In the genomic region with DNA sequence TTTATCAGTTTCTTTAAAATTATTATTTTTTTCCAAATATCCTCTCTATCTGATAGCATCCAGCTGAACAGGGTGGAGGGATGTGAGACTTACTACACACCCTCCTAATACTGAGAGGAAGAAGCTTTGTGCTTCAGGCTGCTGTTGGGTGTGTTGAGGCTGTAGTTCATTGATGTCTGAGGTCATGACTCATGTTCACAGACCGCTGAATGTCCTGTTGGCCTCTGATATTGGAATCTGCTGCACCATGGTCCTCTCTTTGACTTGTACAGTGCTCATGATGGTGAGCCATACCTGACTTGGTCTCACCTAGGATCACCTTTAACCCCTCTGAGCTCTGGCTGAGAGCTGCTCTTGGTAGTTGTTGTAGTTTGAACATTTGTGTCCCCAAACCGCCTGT, we compare ENCODE assay signal across 21 cellular contexts.
DNase-seq lines count a peak whose midpoint lies in the region; ATAC-seq and TF ChIP-seq lines count a peak whose summit lies in the region.
"Had no signal": no experiment of that assay in that cellular context is flagged by ENCODE, and none has a peak within 500 bp of the region (broad histone marks: within the 10 kb centered on the region; RNA-seq: fewer than 3 reads in every experiment).

No MANE protein-coding gene starts in this region.

- CTCF ChIA-PET in HCT116 (lab: Charles Lee), result no interaction called here

- no peak for TF ChIP-seq RAD21 in HCT116 (IDR thresholded peaks at IDR 0.05; ENCODE audit: low read depth)

- H3K4me3 ChIP-seq in HCT116 (replicated peaks in 1 of 2; ENCODE audit: low read depth in 1 of 2, low read length in 2 of 2) (no peak overlapping the region), heart left ventricle (no peak overlapping the region), WERI-Rb-1 (ENCODE audit: low read depth, low read length) (no peak overlapping the region), tibial artery (no peak overlapping the region)
- H3K4me3 ChIP-seq: BLaER1 treated with 17β-estradiol and CSF1 and Interleukin-3, amounts not matched to agents 10 nM and 100 nM had no signal

- H3K4me1 ChIP-seq in HCT116 (ENCODE audit: control insufficient read depth in 1 of 2, insufficient read depth in 2 of 2, low read length in 2 of 2) (peaks cover 0 to 36% of the 10 kb centered on the region in 2 experiments; a peak in 2 of 4 replicates), foreskin keratinocyte (peaks cover 11% of the 10 kb centered on the region), heart left ventricle (no peaks in the 10 kb centered on the region), tibial artery (no peaks in the 10 kb centered on the region)

- H3K27ac ChIP-seq in HCT116 (ENCODE audit: low read depth, low read length), result no peak overlapping the region
- H3K27ac ChIP-seq in foreskin keratinocyte, result no peak overlapping the region
- H3K27ac ChIP-seq in heart left ventricle, result no peak overlapping the region
- H3K27ac ChIP-seq in WERI-Rb-1, result no peak overlapping the region
- no peak overlapping the region for H3K27ac ChIP-seq in tibial artery
- H3K27ac ChIP-seq: BLaER1 treated with 17β-estradiol and CSF1 and Interleukin-3, amounts not matched to agents 10 nM and 100 nM; KMS-11 had no signal

- WGBS in heart left ventricle, 4 donors, result 78 to 93% (median 87%) methylated on average over 2 of the region's 2 CpGs

- ATAC-seq in HCT116 (peak; percentile 69), foreskin keratinocyte (peak; percentile 32), heart left ventricle (no peak), HG03095 (IDR thresholded peaks at IDR 0.05; ENCODE audit: unreplicated experiment) (no peak)
- ATAC-seq: Right ventricle myocardium inferior, T-cell had no signal

- H3K9me3 ChIP-seq in HCT116 (ENCODE audit: control insufficient read depth in 1 of 2, insufficient read depth in 1 of 2, low read depth in 1 of 2, low read length in 2 of 2), result no peaks in the 10 kb centered on the region
- H3K9me3 ChIP-seq in heart left ventricle, result no peaks in the 10 kb centered on the region
- H3K9me3 ChIP-seq in WERI-Rb-1 (ENCODE audit: severe bottlenecking), result no peaks in the 10 kb centered on the region
- H3K9me3 ChIP-seq in tibial artery, result no peaks in the 10 kb centered on the region

- RAD21 ChIA-PET in HCT116 (lab: Charles Lee; ENCODE audit: low non-redundant PET in 1 of 2, low total read pairs in 2 of 2, uncharacterized antibody in 2 of 2, unreplicated experiment in 2 of 2), result no interaction called here

- no peaks in the 10 kb centered on the region for H3K9me2 ChIP-seq in HCT116 (ENCODE audit: insufficient read depth)

- H3K4me2 ChIP-seq in HCT116 (ENCODE audit: low read length), result peak overlapping the region; percentile 39
- H3K4me2 ChIP-seq: KMS-11 had no signal

- TF ChIP-seq CTCF in HCT116 (IDR thresholded peaks at IDR 0.05 in 2 of 3, conservative IDR thresholded peaks at IDR 0.05 in 1 of 3; ENCODE audit: borderline replicate concordance in 1 of 3, insufficient read depth in 1 of 3, low read depth in 2 of 3, low read length in 2 of 3), result no peak
- no peak for TF ChIP-seq CTCF in foreskin keratinocyte (conservative IDR thresholded peaks at IDR 0.05)
- TF ChIP-seq CTCF in heart left ventricle (IDR thresholded peaks at IDR 0.05), result no peak
- no peak for TF ChIP-seq CTCF in WERI-Rb-1 (IDR thresholded peaks at IDR 0.05; ENCODE audit: low read depth, low read length)
- no peak for TF ChIP-seq CTCF in tibial artery (IDR thresholded peaks at IDR 0.05)

- peak; percentile 13 for DNase-seq in AG08395 (ENCODE audit: low spot score)
- no peak for DNase-seq in HCT116 (ENCODE audit: low read depth, low spot score)
- DNase-seq in SW480 (ENCODE audit: low spot score), result peak; percentile 74
- DNase-seq in foreskin keratinocyte, result no peak
- DNase-seq in heart left ventricle, result no peak
- DNase-seq in WERI-Rb-1, result no peak
- DNase-seq in tibial artery, result no peak
- DNase-seq: CD8-positive, alpha-beta memory T cell; DMS79 treated with DMSO at 0.1 percent for 48 hours; GF-D8; H9; MV-4-11; NCI-H1417; NCI-H1930; NCI-H446; NCI-H774; T-cell had no signal

- POLR2A ChIA-PET in HCT116 (lab: Charles Lee), result no interaction called here

- no peaks in the 10 kb centered on the region for H3K36me3 ChIP-seq in HCT116 (ENCODE audit: control insufficient read depth in 1 of 2, insufficient read depth in 2 of 2, low read length in 2 of 2)
- no peaks in the 10 kb centered on the region for H3K36me3 ChIP-seq in heart left ventricle
- no peaks in the 10 kb centered on the region for H3K36me3 ChIP-seq in WERI-Rb-1
- no peaks in the 10 kb centered on the region for H3K36me3 ChIP-seq in tibial artery

- TF ChIP-seq POLR2A in HCT116 (IDR thresholded peaks at IDR 0.05; ENCODE audit: borderline replicate concordance, extremely low read depth, insufficient read depth, insufficient read length), result no peak
- no peak for TF ChIP-seq POLR2A in heart left ventricle (IDR thresholded peaks at IDR 0.05)

- intact Hi-C loops in HCT116 (cut with micrococcal nuclease), result no loop called here
- intact Hi-C loops in heart left ventricle (cut with DNase I), result no loop called here
- intact Hi-C loops in tibial artery (cut with DNase I; ENCODE audit: low total_unique reads), result no loop called here

- no peak overlapping the region for H3K9ac ChIP-seq in HCT116 (ENCODE audit: low read length)
- H3K9ac ChIP-seq: BLaER1 treated with 17β-estradiol and CSF1 and Interleukin-3, amounts not matched to agents 10 nM and 100 nM; KMS-11 had no signal

- no peaks in the 10 kb centered on the region; the same call in 1 of the 2 replicates for H3K79me2 ChIP-seq in HCT116 (ENCODE audit: insufficient read depth, low read length)

- H2AFZ ChIP-seq in HCT116 (ENCODE audit: low read depth, low read length, poor library complexity, severe bottlenecking), result no peak overlapping the region

- BruUV-seq in HCT116 (replicated peaks; lab: Mats Ljungman, UMichigan), result no TSS peak

- no peaks in the 10 kb centered on the region for H4K20me1 ChIP-seq in HCT116 (ENCODE audit: insufficient read depth)
- H4K20me1 ChIP-seq: BLaER1 treated with 17β-estradiol and CSF1 and Interleukin-3, amounts not matched to agents 10 nM and 100 nM had no signal

- H3K27me3 ChIP-seq in HCT116 (ENCODE audit: insufficient read depth, low read length), result no peaks in the 10 kb centered on the region
- no peaks in the 10 kb centered on the region for H3K27me3 ChIP-seq in foreskin keratinocyte
- no peaks in the 10 kb centered on the region for H3K27me3 ChIP-seq in heart left ventricle
- no peaks in the 10 kb centered on the region for H3K27me3 ChIP-seq in WERI-Rb-1 (ENCODE audit: insufficient read depth, low read depth, severe bottlenecking)
- H3K27me3 ChIP-seq in tibial artery, result no peaks in the 10 kb centered on the region
- H3K27me3 ChIP-seq: BLaER1 treated with 17β-estradiol and CSF1 and Interleukin-3, amounts not matched to agents 10 nM and 100 nM had no signal

TF ChIP-seq in HCT116, 20 proteins besides CTCF, POLR2A, EP300 and RAD21:
- TF ChIP-seq, protein P1, sequence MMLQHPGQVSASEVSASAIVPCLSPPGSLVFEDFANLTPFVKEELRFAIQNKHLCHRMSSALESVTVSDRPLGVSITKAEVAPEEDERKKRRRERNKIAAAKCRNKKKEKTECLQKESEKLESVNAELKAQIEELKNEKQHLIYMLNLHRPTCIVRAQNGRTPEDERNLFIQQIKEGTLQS (IDR thresholded peaks at IDR 0.05), result no peak
- TF ChIP-seq, protein P2, sequence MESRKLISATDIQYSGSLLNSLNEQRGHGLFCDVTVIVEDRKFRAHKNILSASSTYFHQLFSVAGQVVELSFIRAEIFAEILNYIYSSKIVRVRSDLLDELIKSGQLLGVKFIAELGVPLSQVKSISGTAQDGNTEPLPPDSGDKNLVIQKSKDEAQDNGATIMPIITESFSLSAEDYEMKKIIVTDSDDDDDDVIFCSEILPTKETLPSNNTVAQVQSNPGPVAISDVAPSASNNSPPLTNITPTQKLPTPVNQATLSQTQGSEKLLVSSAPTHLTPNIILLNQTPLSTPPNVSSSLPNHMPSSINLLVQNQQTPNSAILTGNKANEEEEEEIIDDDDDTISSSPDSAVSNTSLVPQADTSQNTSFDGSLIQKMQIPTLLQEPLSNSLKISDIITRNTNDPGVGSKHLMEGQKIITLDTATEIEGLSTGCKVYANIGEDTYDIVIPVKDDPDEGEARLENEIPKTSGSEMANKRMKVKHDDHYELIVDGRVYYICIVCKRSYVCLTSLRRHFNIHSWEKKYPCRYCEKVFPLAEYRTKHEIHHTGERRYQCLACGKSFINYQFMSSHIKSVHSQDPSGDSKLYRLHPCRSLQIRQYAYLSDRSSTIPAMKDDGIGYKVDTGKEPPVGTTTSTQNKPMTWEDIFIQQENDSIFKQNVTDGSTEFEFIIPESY (IDR thresholded peaks at IDR 0.05; ENCODE audit: extremely low read depth, insufficient replicate concordance, low read length), result no peak
- TF ChIP-seq MAX (IDR thresholded peaks at IDR 0.05) (no peak), TCF7L2 (IDR thresholded peaks at IDR 0.05; ENCODE audit: borderline replicate concordance, extremely low read depth, insufficient read depth, insufficient read length) (no peak), SP1 (IDR thresholded peaks at IDR 0.05; ENCODE audit: low read depth) (peak; percentile 25; the same call in 1 of the 2 replicates), POLR2AphosphoS5 (IDR thresholded peaks at IDR 0.05; ENCODE audit: low read depth, low read length) (no peak), EGR1 (IDR thresholded peaks at IDR 0.05; ENCODE audit: low read depth) (no peak), ZNF274 (IDR thresholded peaks at IDR 0.05; ENCODE audit: low read depth, low read length) (no peak), SRF (IDR thresholded peaks at IDR 0.05; ENCODE audit: low read depth) (no peak), CBX3 (IDR thresholded peaks at IDR 0.05; ENCODE audit: low read depth) (0 out of 2 replicates have a peak, but pooled peaks have one; percentile 39), YY1 (IDR thresholded peaks at IDR 0.05; ENCODE audit: extremely low read depth, insufficient replicate concordance, low read depth, low read length) (no peak), SIN3A (IDR thresholded peaks at IDR 0.05; ENCODE audit: low read depth) (no peak), ELF1 (IDR thresholded peaks at IDR 0.05; ENCODE audit: borderline replicate concordance, low read depth) (no peak), JUND (IDR thresholded peaks at IDR 0.05) (peak; percentile 29; the same call in 1 of the 2 replicates), FOSL1 (IDR thresholded peaks at IDR 0.05; ENCODE audit: low read depth) (peak; percentile 37; the same call in 1 of the 2 replicates), CEBPB (IDR thresholded peaks at IDR 0.05; ENCODE audit: low read depth) (no peak), ZFX (IDR thresholded peaks at IDR 0.05) (no peak), EZH2phosphoT487 (IDR thresholded peaks at IDR 0.05; ENCODE audit: borderline replicate concordance) (no peak)

Comparison
In these comparisons a context has a peak if more than half of its experiments do, and no peak if none do; other contexts are left out.
1. DNase-seq: peak in AG08395 (single experiment) and SW480 (single experiment); none in HCT116 (single experiment), foreskin keratinocyte (0 of 2), heart left ventricle (0 of 5), WERI-Rb-1 (single experiment) and tibial artery (0 of 2).
2. ATAC-seq: peak in HCT116 (single experiment) and foreskin keratinocyte (single experiment); none in heart left ventricle (0 of 4) and HG03095 (single experiment).